1 cellular context compared by ENCODE assay signal in the genomic region with DNA sequence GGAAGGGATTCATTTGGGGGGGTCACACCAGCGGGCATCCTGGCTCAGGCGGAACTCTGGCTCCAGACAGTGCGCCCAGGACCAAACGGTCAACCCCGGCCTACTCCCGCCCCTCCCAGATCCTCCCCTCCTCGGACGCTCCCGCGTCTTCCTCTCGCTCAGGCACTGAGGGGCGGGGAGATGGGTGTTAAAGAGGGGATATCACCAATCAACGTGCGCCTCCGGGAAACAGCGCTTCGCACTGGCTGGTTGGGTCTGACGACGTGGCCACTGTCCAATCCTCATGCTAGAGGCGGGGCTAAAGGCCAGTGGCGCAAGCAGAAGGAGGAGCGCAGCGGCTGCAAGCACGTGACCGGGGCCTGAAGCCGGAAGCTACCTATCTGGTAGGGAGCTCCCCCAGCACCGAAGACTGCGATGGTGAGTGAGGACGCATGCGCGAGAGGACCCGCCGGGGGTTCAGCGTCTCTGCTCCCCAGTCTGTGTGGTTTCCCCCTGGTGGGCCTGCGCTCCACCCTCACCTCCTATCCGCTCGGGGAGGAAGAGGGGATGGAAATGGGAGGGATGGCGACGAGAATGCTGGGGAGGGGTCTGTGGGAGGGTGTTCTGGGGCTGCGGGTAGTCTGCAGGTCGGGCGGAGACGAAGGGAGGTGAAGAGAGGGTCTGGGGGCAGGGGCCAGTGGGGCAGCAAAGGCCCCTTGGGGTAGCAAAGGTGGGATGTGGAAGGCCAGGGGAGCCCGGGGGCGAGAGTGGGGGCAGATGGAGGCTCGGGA.
TF ChIP-seq lines count a peak whose summit lies in the region.

A gene (plus strand): TSS at position 360 of the 770 bp plus-strand sequence. CDS start 55 bp downstream, at position 415.

TF ChIP-seq in K562, 482 proteins besides CTCF, POLR2A, EP300 and RAD21 (continued from another document and continues in another):
- 0 out of 2 replicates have a peak, but pooled peaks have one; percentile 8 for TF ChIP-seq HDGF (IDR thresholded peaks at IDR 0.05)
- TF ChIP-seq, protein P1, sequence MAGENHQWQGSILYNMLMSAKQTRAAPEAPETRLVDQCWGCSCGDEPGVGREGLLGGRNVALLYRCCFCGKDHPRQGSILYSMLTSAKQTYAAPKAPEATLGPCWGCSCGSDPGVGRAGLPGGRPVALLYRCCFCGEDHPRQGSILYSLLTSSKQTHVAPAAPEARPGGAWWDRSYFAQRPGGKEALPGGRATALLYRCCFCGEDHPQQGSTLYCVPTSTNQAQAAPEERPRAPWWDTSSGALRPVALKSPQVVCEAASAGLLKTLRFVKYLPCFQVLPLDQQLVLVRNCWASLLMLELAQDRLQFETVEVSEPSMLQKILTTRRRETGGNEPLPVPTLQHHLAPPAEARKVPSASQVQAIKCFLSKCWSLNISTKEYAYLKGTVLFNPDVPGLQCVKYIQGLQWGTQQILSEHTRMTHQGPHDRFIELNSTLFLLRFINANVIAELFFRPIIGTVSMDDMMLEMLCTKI (IDR thresholded peaks at IDR 0.05; ENCODE audit: partially characterized antibody): no peak
- TF ChIP-seq, protein P2, sequence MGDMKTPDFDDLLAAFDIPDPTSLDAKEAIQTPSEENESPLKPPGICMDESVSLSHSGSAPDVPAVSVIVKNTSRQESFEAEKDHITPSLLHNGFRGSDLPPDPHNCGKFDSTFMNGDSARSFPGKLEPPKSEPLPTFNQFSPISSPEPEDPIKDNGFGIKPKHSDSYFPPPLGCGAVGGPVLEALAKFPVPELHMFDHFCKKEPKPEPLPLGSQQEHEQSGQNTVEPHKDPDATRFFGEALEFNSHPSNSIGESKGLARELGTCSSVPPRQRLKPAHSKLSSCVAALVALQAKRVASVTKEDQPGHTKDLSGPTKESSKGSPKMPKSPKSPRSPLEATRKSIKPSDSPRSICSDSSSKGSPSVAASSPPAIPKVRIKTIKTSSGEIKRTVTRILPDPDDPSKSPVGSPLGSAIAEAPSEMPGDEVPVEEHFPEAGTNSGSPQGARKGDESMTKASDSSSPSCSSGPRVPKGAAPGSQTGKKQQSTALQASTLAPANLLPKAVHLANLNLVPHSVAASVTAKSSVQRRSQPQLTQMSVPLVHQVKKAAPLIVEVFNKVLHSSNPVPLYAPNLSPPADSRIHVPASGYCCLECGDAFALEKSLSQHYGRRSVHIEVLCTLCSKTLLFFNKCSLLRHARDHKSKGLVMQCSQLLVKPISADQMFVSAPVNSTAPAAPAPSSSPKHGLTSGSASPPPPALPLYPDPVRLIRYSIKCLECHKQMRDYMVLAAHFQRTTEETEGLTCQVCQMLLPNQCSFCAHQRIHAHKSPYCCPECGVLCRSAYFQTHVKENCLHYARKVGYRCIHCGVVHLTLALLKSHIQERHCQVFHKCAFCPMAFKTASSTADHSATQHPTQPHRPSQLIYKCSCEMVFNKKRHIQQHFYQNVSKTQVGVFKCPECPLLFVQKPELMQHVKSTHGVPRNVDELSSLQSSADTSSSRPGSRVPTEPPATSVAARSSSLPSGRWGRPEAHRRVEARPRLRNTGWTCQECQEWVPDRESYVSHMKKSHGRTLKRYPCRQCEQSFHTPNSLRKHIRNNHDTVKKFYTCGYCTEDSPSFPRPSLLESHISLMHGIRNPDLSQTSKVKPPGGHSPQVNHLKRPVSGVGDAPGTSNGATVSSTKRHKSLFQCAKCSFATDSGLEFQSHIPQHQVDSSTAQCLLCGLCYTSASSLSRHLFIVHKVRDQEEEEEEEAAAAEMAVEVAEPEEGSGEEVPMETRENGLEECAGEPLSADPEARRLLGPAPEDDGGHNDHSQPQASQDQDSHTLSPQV (IDR thresholded peaks at IDR 0.05): no peak
- no peak for TF ChIP-seq ZNF561 (CRISPR knock-in tag; conservative IDR thresholded peaks at IDR 0.05)
- peak; percentile 90 for TF ChIP-seq CHD2 (IDR thresholded peaks at IDR 0.05; ENCODE audit: low read depth, low read length)
- TF ChIP-seq, protein P3, sequence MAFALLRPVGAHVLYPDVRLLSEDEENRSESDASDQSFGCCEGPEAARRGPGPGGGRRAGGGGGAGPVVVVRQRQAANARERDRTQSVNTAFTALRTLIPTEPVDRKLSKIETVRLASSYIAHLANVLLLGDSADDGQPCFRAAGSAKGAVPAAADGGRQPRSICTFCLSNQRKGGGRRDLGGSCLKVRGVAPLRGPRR (CRISPR knock-in tag; IDR thresholded peaks at IDR 0.05): no peak
- no peak for TF ChIP-seq XRCC5 (IDR thresholded peaks at IDR 0.05; ENCODE audit: low read depth, low read length)
- no peak for TF ChIP-seq ZKSCAN8 (CRISPR knock-in tag; IDR thresholded peaks at IDR 0.05)
- no peak for TF ChIP-seq ZNF75A (CRISPR knock-in tag; IDR thresholded peaks at IDR 0.05)
- TF ChIP-seq SIN3A (IDR thresholded peaks at IDR 0.05; ENCODE audit: borderline replicate concordance in 2 of 2, control insufficient read depth in 1 of 2, low read depth in 2 of 2, low read length in 2 of 2): no peak; a peak in 1 of 4 replicates
- no peak for TF ChIP-seq ZNF77 (CRISPR knock-in tag; IDR thresholded peaks at IDR 0.05)
- no peak for TF ChIP-seq NFATC3 (IDR thresholded peaks at IDR 0.05)
- TF ChIP-seq FIP1L1 (IDR thresholded peaks at IDR 0.05; ENCODE audit: low read depth, low read length, poor library complexity, severe bottlenecking): peak; percentile 24
- peak; percentile 95 for TF ChIP-seq ELF1 (tag; IDR thresholded peaks at IDR 0.05)
- TF ChIP-seq, protein P4, sequence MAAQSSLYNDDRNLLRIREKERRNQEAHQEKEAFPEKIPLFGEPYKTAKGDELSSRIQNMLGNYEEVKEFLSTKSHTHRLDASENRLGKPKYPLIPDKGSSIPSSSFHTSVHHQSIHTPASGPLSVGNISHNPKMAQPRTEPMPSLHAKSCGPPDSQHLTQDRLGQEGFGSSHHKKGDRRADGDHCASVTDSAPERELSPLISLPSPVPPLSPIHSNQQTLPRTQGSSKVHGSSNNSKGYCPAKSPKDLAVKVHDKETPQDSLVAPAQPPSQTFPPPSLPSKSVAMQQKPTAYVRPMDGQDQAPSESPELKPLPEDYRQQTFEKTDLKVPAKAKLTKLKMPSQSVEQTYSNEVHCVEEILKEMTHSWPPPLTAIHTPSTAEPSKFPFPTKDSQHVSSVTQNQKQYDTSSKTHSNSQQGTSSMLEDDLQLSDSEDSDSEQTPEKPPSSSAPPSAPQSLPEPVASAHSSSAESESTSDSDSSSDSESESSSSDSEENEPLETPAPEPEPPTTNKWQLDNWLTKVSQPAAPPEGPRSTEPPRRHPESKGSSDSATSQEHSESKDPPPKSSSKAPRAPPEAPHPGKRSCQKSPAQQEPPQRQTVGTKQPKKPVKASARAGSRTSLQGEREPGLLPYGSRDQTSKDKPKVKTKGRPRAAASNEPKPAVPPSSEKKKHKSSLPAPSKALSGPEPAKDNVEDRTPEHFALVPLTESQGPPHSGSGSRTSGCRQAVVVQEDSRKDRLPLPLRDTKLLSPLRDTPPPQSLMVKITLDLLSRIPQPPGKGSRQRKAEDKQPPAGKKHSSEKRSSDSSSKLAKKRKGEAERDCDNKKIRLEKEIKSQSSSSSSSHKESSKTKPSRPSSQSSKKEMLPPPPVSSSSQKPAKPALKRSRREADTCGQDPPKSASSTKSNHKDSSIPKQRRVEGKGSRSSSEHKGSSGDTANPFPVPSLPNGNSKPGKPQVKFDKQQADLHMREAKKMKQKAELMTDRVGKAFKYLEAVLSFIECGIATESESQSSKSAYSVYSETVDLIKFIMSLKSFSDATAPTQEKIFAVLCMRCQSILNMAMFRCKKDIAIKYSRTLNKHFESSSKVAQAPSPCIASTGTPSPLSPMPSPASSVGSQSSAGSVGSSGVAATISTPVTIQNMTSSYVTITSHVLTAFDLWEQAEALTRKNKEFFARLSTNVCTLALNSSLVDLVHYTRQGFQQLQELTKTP (IDR thresholded peaks at IDR 0.05; ENCODE audit: low read depth in 1 of 2, partially characterized antibody in 2 of 2): peak in 1 of 2 experiments; percentile 37
- no peak for TF ChIP-seq PTBP1 (IDR thresholded peaks at IDR 0.05; ENCODE audit: low read depth, low read length)
- no peak for TF ChIP-seq PYGO2 (tag; IDR thresholded peaks at IDR 0.05)
- TF ChIP-seq MED1 (CRISPR knock-in tag; IDR thresholded peaks at IDR 0.05; ENCODE audit: borderline replicate concordance): no peak
- no peak for TF ChIP-seq SNRNP70 (optimal IDR thresholded peaks at IDR 0.05; ENCODE audit: low read depth, low read length)
- TF ChIP-seq, protein P5, sequence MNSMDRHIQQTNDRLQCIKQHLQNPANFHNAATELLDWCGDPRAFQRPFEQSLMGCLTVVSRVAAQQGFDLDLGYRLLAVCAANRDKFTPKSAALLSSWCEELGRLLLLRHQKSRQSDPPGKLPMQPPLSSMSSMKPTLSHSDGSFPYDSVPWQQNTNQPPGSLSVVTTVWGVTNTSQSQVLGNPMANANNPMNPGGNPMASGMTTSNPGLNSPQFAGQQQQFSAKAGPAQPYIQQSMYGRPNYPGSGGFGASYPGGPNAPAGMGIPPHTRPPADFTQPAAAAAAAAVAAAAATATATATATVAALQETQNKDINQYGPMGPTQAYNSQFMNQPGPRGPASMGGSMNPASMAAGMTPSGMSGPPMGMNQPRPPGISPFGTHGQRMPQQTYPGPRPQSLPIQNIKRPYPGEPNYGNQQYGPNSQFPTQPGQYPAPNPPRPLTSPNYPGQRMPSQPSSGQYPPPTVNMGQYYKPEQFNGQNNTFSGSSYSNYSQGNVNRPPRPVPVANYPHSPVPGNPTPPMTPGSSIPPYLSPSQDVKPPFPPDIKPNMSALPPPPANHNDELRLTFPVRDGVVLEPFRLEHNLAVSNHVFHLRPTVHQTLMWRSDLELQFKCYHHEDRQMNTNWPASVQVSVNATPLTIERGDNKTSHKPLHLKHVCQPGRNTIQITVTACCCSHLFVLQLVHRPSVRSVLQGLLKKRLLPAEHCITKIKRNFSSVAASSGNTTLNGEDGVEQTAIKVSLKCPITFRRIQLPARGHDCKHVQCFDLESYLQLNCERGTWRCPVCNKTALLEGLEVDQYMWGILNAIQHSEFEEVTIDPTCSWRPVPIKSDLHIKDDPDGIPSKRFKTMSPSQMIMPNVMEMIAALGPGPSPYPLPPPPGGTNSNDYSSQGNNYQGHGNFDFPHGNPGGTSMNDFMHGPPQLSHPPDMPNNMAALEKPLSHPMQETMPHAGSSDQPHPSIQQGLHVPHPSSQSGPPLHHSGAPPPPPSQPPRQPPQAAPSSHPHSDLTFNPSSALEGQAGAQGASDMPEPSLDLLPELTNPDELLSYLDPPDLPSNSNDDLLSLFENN (IDR thresholded peaks at IDR 0.05; ENCODE audit: low read depth in 2 of 2, low read length in 2 of 2): no peak
- TF ChIP-seq CCAR2 (IDR thresholded peaks at IDR 0.05; ENCODE audit: low read depth, low read length): no peak
- no peak for TF ChIP-seq TCFL5 (CRISPR knock-in tag; conservative IDR thresholded peaks at IDR 0.05)
- TF ChIP-seq, protein P6, sequence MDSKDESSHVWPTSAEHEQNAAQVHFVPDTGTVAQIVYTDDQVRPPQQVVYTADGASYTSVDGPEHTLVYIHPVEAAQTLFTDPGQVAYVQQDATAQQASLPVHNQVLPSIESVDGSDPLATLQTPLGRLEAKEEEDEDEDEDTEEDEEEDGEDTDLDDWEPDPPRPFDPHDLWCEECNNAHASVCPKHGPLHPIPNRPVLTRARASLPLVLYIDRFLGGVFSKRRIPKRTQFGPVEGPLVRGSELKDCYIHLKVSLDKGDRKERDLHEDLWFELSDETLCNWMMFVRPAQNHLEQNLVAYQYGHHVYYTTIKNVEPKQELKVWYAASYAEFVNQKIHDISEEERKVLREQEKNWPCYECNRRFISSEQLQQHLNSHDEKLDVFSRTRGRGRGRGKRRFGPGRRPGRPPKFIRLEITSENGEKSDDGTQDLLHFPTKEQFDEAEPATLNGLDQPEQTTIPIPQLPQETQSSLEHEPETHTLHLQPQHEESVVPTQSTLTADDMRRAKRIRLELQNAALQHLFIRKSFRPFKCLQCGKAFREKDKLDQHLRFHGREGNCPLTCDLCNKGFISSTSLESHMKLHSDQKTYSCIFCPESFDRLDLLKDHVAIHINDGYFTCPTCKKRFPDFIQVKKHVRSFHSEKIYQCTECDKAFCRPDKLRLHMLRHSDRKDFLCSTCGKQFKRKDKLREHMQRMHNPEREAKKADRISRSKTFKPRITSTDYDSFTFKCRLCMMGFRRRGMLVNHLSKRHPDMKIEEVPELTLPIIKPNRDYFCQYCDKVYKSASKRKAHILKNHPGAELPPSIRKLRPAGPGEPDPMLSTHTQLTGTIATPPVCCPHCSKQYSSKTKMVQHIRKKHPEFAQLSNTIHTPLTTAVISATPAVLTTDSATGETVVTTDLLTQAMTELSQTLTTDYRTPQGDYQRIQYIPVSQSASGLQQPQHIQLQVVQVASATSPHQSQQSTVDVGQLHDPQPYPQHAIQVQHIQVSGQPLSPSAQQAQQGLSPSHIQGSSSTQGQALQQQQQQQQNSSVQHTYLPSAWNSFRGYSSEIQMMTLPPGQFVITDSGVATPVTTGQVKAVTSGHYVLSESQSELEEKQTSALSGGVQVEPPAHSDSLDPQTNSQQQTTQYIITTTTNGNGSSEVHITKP (IDR thresholded peaks at IDR 0.05; ENCODE audit: partially characterized antibody): peak; percentile 8
- TF ChIP-seq, protein P7, sequence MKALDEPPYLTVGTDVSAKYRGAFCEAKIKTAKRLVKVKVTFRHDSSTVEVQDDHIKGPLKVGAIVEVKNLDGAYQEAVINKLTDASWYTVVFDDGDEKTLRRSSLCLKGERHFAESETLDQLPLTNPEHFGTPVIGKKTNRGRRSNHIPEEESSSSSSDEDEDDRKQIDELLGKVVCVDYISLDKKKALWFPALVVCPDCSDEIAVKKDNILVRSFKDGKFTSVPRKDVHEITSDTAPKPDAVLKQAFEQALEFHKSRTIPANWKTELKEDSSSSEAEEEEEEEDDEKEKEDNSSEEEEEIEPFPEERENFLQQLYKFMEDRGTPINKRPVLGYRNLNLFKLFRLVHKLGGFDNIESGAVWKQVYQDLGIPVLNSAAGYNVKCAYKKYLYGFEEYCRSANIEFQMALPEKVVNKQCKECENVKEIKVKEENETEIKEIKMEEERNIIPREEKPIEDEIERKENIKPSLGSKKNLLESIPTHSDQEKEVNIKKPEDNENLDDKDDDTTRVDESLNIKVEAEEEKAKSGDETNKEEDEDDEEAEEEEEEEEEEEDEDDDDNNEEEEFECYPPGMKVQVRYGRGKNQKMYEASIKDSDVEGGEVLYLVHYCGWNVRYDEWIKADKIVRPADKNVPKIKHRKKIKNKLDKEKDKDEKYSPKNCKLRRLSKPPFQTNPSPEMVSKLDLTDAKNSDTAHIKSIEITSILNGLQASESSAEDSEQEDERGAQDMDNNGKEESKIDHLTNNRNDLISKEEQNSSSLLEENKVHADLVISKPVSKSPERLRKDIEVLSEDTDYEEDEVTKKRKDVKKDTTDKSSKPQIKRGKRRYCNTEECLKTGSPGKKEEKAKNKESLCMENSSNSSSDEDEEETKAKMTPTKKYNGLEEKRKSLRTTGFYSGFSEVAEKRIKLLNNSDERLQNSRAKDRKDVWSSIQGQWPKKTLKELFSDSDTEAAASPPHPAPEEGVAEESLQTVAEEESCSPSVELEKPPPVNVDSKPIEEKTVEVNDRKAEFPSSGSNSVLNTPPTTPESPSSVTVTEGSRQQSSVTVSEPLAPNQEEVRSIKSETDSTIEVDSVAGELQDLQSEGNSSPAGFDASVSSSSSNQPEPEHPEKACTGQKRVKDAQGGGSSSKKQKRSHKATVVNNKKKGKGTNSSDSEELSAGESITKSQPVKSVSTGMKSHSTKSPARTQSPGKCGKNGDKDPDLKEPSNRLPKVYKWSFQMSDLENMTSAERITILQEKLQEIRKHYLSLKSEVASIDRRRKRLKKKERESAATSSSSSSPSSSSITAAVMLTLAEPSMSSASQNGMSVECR (CRISPR knock-in tag; IDR thresholded peaks at IDR 0.05): peak; percentile 68
- TF ChIP-seq PPARD (CRISPR knock-in tag; IDR thresholded peaks at IDR 0.05): no peak
- no peak for TF ChIP-seq KLF1 (tag; IDR thresholded peaks at IDR 0.05)
- peak in 1 of 2 experiments; percentile 82; a peak in 2 of 4 replicates for TF ChIP-seq FOXK2 (conservative IDR thresholded peaks at IDR 0.05 in 1 of 2, IDR thresholded peaks at IDR 0.05 in 1 of 2; ENCODE audit: low read depth in 2 of 2)
- TF ChIP-seq SMARCB1 (IDR thresholded peaks at IDR 0.05; ENCODE audit: insufficient read length, low read depth): no peak
- no peak for TF ChIP-seq HNRNPUL1 (IDR thresholded peaks at IDR 0.05; ENCODE audit: low read length)
- TF ChIP-seq ZC3H4 (CRISPR knock-in tag; IDR thresholded peaks at IDR 0.05; ENCODE audit: borderline replicate concordance): no peak
